ENCODE assay signal across 12 cellular contexts in the genomic region with DNA sequence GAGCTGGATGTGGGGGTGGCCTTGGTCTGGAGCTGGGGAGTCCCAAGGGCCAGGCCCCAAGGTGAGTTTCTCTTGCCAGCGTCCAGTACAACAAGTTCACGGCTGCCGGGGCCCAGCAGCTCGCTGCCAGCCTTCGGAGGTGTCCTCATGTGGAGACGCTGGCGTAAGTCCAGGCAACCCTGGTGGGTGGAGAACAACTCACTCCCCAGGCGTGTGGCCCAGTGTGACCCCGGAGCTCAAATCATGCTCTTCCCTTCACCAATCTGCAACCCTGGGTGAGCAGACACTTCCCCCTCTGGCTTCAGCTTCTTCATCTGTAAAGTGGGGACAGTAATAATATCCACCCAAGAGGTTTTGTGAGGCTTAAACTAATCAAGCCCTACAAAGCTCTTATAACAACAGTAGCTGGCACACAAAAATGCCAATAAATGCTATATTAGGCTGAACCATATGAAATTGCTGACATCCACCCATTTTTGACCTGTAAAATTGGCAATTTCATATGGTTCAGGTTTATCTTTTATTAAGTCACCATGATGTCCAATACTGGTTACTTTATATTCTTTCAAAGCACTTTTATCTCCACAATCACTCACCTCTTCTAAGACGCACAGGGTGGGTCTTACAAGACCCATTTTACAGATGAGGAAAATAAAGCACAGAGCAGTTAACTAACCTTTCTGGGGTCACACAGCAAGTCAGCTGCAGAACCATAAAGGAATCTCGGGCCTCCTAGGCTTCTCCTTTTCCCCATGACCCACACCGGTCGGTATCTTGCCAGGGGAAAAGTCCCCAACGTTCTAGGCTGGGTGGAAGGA. TPM values are rescaled to one million over a fixed set of nuclear protein-coding genes. Genes with fewer than 3 reads are reported as not detected.
DNase-seq lines count a peak whose midpoint lies in the region; ATAC-seq, FAIRE-seq and TF ChIP-seq lines count a peak whose summit lies in the region.
"Had no signal": no experiment of that assay in that cellular context is flagged by ENCODE, and none has a peak within 500 bp of the region (broad histone marks: within the 10 kb centered on the region; RNA-seq: fewer than 3 reads in every experiment).

No MANE protein-coding gene starts in this region.

- H3K36me3 ChIP-seq in neuronal stem cell (replicated peaks in 1 of 2; ENCODE audit: control insufficient read depth in 2 of 2, insufficient read depth in 2 of 2, low read length in 2 of 2) = peaks cover 6 to 20% of the 10 kb centered on the region in 2 donors
- peaks cover 0 to 20% of the 10 kb centered on the region in 2 donors for H3K36me3 ChIP-seq in vagina

- CTCF ChIA-PET in A549 (lab: Yijun Ruan, JAX) = interaction anchor here (0.6 to 1.9 kb wide), 4 partner anchors 11 to 408 kb away, joined by 3 to 11 read pairs (median 4); no protein-coding TSS in a partner anchor

- TF ChIP-seq POLR2A in A549 (IDR thresholded peaks at IDR 0.05; ENCODE audit: low read length) (no peak), vagina (IDR thresholded peaks at IDR 0.05) (no peak)

- H4K91ac ChIP-seq in neuronal stem cell (ENCODE audit: low read depth, low read length, poor library complexity) = no peak overlapping the region

- DNase-seq in A549 (ENCODE audit: low read depth in 1 of 2, low spot score in 1 of 2) = no peak
- peak; percentile 71 for DNase-seq in NCI-H1092 treated with DMSO at 0.1 percent for 48 hours (lab: John Stamatoyannopoulos, UW)
- peak; percentile 35 for DNase-seq in glomerular visceral epithelial cell (ENCODE audit: extremely low spot score)
- DNase-seq in neuronal stem cell (ENCODE audit: low spot score) = no peak
- no peak for DNase-seq in vagina (ENCODE audit: extremely low spot score in 2 of 2)
- DNase-seq in activated gamma-delta T cell treated with Interleukin-2 at 50 U/mL for 16 hours = no peak
- DNase-seq in stimulated activated CD4-positive, alpha-beta T cell treated with anti-CD3 and anti-CD28 coated beads, Interleukin-4, amount 100 ng/mL, for 4 hours = no peak
- DNase-seq: ACHN, cortex of kidney, NCI-H510A, T1000 had no signal

- no peak overlapping the region for H3K4ac ChIP-seq in neuronal stem cell (ENCODE audit: low read length)

- H3K4me3 ChIP-seq in A549 (no peak overlapping the region), neuronal stem cell (ENCODE audit: low read length in 2 of 2) (no peak overlapping the region), vagina (no peak overlapping the region)

- 84% methylated on average over 10 of the region's 14 CpGs for WGBS in A549 (ENCODE audit: missing lambda C conversion rate)
- no CpG with 5 or more reads among the region's 14 CpGs for whole genome bisulfite sequencing in neuronal stem cell (ENCODE audit: extremely low coverage in 2 of 2, insufficient read length in 2 of 2, insufficient replicate concordance in 1 of 2), 2 donors

- H2BK15ac ChIP-seq in neuronal stem cell (ENCODE audit: low read length) = no peak overlapping the region

- no peak overlapping the region for H2BK120ac ChIP-seq in neuronal stem cell (ENCODE audit: low read depth, low read length)

- no peak overlapping the region for H2AFZ ChIP-seq in neuronal stem cell (ENCODE audit: low read length)

- no peaks in the 10 kb centered on the region for H3K9me3 ChIP-seq in A549
- H3K9me3 ChIP-seq in neuronal stem cell (replicated peaks in 1 of 2; ENCODE audit: control insufficient read depth in 2 of 2, insufficient read depth in 1 of 2, low read depth in 1 of 2, low read length in 2 of 2) = peaks cover 0 to 2% of the 10 kb centered on the region in 2 donors
- no peaks in the 10 kb centered on the region for H3K9me3 ChIP-seq in vagina

- no peaks in the 10 kb centered on the region for H3K27me3 ChIP-seq in neuronal stem cell (ENCODE audit: control insufficient read depth in 3 of 3, insufficient read depth in 3 of 3, low read depth in 1 of 3, low read length in 3 of 3)
- no peaks in the 10 kb centered on the region for H3K27me3 ChIP-seq in vagina

- H3K23ac ChIP-seq in neuronal stem cell (ENCODE audit: low read depth, low read length, poor library complexity) = peak overlapping the region; percentile 27

- no peak overlapping the region for H3K9ac ChIP-seq in neuronal stem cell (ENCODE audit: low read depth, low read length, poor library complexity)

- FAIRE-seq in A549 (lab: Jason Lieb, UNC) = no peak

- H3K4me2 ChIP-seq in A549 = no peak overlapping the region
- H3K4me2 ChIP-seq in neuronal stem cell (ENCODE audit: insufficient read depth, low read length, poor library complexity, severe bottlenecking) = no peak overlapping the region

- H3K14ac ChIP-seq in neuronal stem cell (ENCODE audit: low read length) = no peak overlapping the region

- H3K27ac ChIP-seq in A549 (no peak overlapping the region), neuronal stem cell (replicated peaks; ENCODE audit: low read length) (no peak overlapping the region), vagina (no peak overlapping the region)

- no peak for TF ChIP-seq EP300 in A549 (IDR thresholded peaks at IDR 0.05)

- no peaks in the 10 kb centered on the region for H3K79me1 ChIP-seq in neuronal stem cell (ENCODE audit: low read depth, low read length)

- no peak overlapping the region for H2AK5ac ChIP-seq in neuronal stem cell (ENCODE audit: low read depth, low read length)

- no peak overlapping the region for H4K8ac ChIP-seq in neuronal stem cell (ENCODE audit: low read depth, low read length)

- TF ChIP-seq RAD21 in A549 (conservative IDR thresholded peaks at IDR 0.05 in 1 of 2, IDR thresholded peaks at IDR 0.05 in 1 of 2) = no peak

- H3K18ac ChIP-seq in neuronal stem cell (ENCODE audit: low read length) = no peak overlapping the region

- no peak overlapping the region for H2BK5ac ChIP-seq in neuronal stem cell (ENCODE audit: low read length)

- POLR2A ChIA-PET in A549 (lab: Yijun Ruan, JAX) = interaction anchor here (2.6 kb wide), 1 partner anchor 179 kb away, joined by 10 read pairs; the partner anchor contains the start of gene NUBP1

- H3K4me1 ChIP-seq in A549 (no peaks in the 10 kb centered on the region), neuronal stem cell (ENCODE audit: control insufficient read depth in 2 of 2, insufficient read depth in 1 of 2, low read depth in 1 of 2, low read length in 2 of 2) (peaks cover 0 to 4% of the 10 kb centered on the region in 2 donors), vagina (peaks cover 27% of the 10 kb centered on the region)

- intact Hi-C loops in vagina (cut with DNase I) = no loop called here

- H2BK12ac ChIP-seq in neuronal stem cell (ENCODE audit: low read length) = no peak overlapping the region

- TF ChIP-seq CTCF in A549 (IDR thresholded peaks at IDR 0.05) (no peak), vagina (IDR thresholded peaks at IDR 0.05) (no peak)

- ATAC-seq in A549 = no peak
- no peak for ATAC-seq in HG03159 (IDR thresholded peaks at IDR 0.05; ENCODE audit: unreplicated experiment)

TF ChIP-seq in A549, 52 proteins besides CTCF, POLR2A, EP300 and RAD21:
- no peak for TF ChIP-seq HOXA7 (CRISPR knock-in tag; IDR thresholded peaks at IDR 0.05)
- no peak for TF ChIP-seq PHF8 (IDR thresholded peaks at IDR 0.05; ENCODE audit: borderline replicate concordance, low read depth)
- TF ChIP-seq KDM1A (IDR thresholded peaks at IDR 0.05; ENCODE audit: low read depth) = 0 out of 2 replicates have a peak, but pooled peaks have one; percentile 67
- no peak for TF ChIP-seq CHD4 (IDR thresholded peaks at IDR 0.05; ENCODE audit: borderline replicate concordance)
- TF ChIP-seq, protein P1, sequence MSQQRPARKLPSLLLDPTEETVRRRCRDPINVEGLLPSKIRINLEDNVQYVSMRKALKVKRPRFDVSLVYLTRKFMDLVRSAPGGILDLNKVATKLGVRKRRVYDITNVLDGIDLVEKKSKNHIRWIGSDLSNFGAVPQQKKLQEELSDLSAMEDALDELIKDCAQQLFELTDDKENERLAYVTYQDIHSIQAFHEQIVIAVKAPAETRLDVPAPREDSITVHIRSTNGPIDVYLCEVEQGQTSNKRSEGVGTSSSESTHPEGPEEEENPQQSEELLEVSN (IDR thresholded peaks at IDR 0.05; ENCODE audit: borderline replicate concordance, low read depth) = no peak
- no peak for TF ChIP-seq ZC3H11A (IDR thresholded peaks at IDR 0.05)

RNA-seq across cellular contexts. Expression of gene DEXI, which starts 19.7 kb away (rescaled TPM):
- 22.0 and 27.1 TPM in 2 replicates for polyA plus RNA-seq in A549 (2011; rRNA removed)
- 45.9 and 57.8 TPM in 2 replicates for polyA plus RNA-seq in A549 (2012; cell fraction: cytosol; rRNA removed)
- 45.3 and 46.2 TPM in 2 replicates for polyA plus RNA-seq in A549 (2012; cell fraction: nucleus; rRNA removed)
- 31.9 to 34.0 TPM (median 33.0 TPM) in 3 replicates for polyA plus RNA-seq in A549 (2017; fragmentation: RNase III; extraction: RNeasy Plus Mini Kit Qiagen cat#74134 plus additional on column Dnase treatment)
- 16.8 and 26.1 TPM in 2 replicates for polyA minus RNA-seq in A549 (2011; rRNA and poly(A)+ RNA removed)
- polyA plus RNA-seq in neuronal stem cell (2013, experiment 1 of 2) = 25.2 TPM
- polyA plus RNA-seq in neuronal stem cell (2013, experiment 2 of 2) = 25.3 TPM
- 67.5 TPM for total RNA-seq in vagina

RNA-seq across cellular contexts. Expression of gene CLEC16A, which starts 21.8 kb away (rescaled TPM):
- polyA plus RNA-seq in A549 (2011; rRNA removed) (10.4 and 10.6 TPM in 2 replicates), A549 (2017; fragmentation: RNase III; extraction: RNeasy Plus Mini Kit Qiagen cat#74134 plus additional on column Dnase treatment) (8.3 to 8.5 TPM (median 8.4 TPM) in 3 replicates)
- 8.6 and 10.8 TPM in 2 replicates for polyA plus RNA-seq in A549 (2012; cell fraction: cytosol; rRNA removed)
- 14.2 and 15.6 TPM in 2 replicates for polyA plus RNA-seq in A549 (2012; cell fraction: nucleus; rRNA removed)
- 27.4 and 34.2 TPM in 2 replicates for polyA minus RNA-seq in A549 (2011; rRNA and poly(A)+ RNA removed)
- polyA plus RNA-seq in neuronal stem cell (2013, experiment 1 of 2) = 7.1 TPM
- polyA plus RNA-seq in neuronal stem cell (2013, experiment 2 of 2) = 6.7 TPM
- total RNA-seq in vagina = 21.6 TPM

RNA-seq across cellular contexts. Expression of gene CIITA, which starts 45.5 kb away (rescaled TPM):
- not detected in 2 replicates for polyA plus RNA-seq in A549 (2011; rRNA removed)
- 0.03 TPM in 2 replicates for polyA plus RNA-seq in A549 (2012; cell fraction: cytosol; rRNA removed)
- polyA plus RNA-seq in A549 (2012; cell fraction: nucleus; rRNA removed) = 0.04 TPM in 1 of 2 replicates, not detected in the other
- 0.06 to 0.07 TPM in 2 of 3 replicates, not detected in the other for polyA plus RNA-seq in A549 (2017; fragmentation: RNase III; extraction: RNeasy Plus Mini Kit Qiagen cat#74134 plus additional on column Dnase treatment)
- not detected in 2 replicates for polyA minus RNA-seq in A549 (2011; rRNA and poly(A)+ RNA removed)
- polyA plus RNA-seq in neuronal stem cell (2013, experiment 1 of 2) = not detected
- not detected for polyA plus RNA-seq in neuronal stem cell (2013, experiment 2 of 2)
- total RNA-seq in vagina = 16.7 TPM

Comparison
In these comparisons a context has a peak if more than half of its experiments do, and no peak if none do; other contexts are left out.
1. DNase-seq: peak in NCI-H1092 treated with DMSO at 0.1 percent for 48 hours (single experiment) and glomerular visceral epithelial cell (single experiment); none in A549 (0 of 2), neuronal stem cell (single experiment), vagina (0 of 2), activated gamma-delta T cell treated with Interleukin-2 at 50 U/mL for 16 hours (single experiment) and stimulated activated CD4-positive, alpha-beta T cell treated with anti-CD3 and anti-CD28 coated beads, Interleukin-4, amount 100 ng/mL, for 4 hours (0 of 2).